In the genomic region with DNA sequence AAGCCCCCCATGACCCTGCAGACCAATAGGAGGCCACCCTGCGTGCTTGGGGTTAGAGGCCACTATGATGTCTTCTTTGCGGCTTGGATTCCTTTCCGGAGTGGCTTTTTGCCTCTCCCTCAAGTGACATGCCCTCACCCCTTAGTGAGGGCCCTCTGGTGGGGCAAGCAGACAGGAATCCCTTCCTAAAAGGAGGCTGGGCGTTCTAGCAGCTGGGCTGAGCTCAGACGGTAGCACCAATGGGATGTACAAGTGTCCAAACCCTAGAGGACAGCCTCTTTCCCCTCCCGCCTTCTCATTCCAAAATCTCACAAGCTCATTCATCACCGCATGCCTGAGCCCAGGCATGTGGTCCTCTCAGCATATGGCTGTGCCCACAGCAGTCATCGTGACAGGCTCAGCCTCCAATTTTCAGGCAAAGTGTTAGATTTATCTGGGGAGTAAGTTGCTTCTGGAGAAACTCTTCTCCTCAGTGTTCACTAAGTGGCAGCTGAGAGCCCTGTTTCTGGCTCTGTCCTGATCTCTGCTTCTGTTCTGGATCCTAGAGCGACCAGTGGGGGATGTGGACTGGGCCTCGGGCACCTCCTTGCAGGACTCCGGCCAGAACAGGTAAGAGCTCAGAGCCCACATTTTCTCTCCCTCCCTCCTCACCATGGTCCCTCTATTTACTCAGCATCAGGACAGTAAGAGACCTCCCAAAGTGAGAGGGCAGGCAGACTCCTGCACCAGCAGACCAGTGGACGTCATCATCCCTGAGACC, we compare ENCODE assay signal across 1 cellular context.
TF ChIP-seq lines count a peak whose summit lies in the region.

No MANE protein-coding gene starts in this region.

TF ChIP-seq in HepG2, 621 proteins besides CTCF, POLR2A, EP300 and RAD21:
- TF ChIP-seq SCMH1 (CRISPR knock-in tag; IDR thresholded peaks at IDR 0.05; ENCODE audit: borderline replicate concordance) = no peak
- TF ChIP-seq ZNF878 (CRISPR knock-in tag; IDR thresholded peaks at IDR 0.05) = no peak
- no peak for TF ChIP-seq ZNF468 (CRISPR knock-in tag; IDR thresholded peaks at IDR 0.05)
- no peak for TF ChIP-seq CBFB (CRISPR knock-in tag; IDR thresholded peaks at IDR 0.05)
- TF ChIP-seq ZNF263 (CRISPR knock-in tag; IDR thresholded peaks at IDR 0.05) = no peak
- no peak for TF ChIP-seq ZNF777 (CRISPR knock-in tag; IDR thresholded peaks at IDR 0.05)
- TF ChIP-seq TSC22D2 (CRISPR knock-in tag; IDR thresholded peaks at IDR 0.05; ENCODE audit: borderline replicate concordance) = no peak
- TF ChIP-seq KDM5A (IDR thresholded peaks at IDR 0.05; ENCODE audit: borderline replicate concordance, low read length) = no peak
- no peak for TF ChIP-seq ZFP62 (CRISPR knock-in tag; IDR thresholded peaks at IDR 0.05)
- TF ChIP-seq SP2 (CRISPR knock-in tag; IDR thresholded peaks at IDR 0.05) = no peak
- TF ChIP-seq ZNF562 (CRISPR knock-in tag; IDR thresholded peaks at IDR 0.05; ENCODE audit: borderline replicate concordance) = no peak
- TF ChIP-seq THYN1 (CRISPR knock-in tag; IDR thresholded peaks at IDR 0.05; ENCODE audit: borderline replicate concordance, low read depth) = no peak
- TF ChIP-seq SP5 (CRISPR knock-in tag; IDR thresholded peaks at IDR 0.05; ENCODE audit: borderline replicate concordance, low read depth) = no peak
- no peak for TF ChIP-seq NFE2L1 (CRISPR knock-in tag; IDR thresholded peaks at IDR 0.05; ENCODE audit: borderline replicate concordance)
- TF ChIP-seq, protein P1, sequence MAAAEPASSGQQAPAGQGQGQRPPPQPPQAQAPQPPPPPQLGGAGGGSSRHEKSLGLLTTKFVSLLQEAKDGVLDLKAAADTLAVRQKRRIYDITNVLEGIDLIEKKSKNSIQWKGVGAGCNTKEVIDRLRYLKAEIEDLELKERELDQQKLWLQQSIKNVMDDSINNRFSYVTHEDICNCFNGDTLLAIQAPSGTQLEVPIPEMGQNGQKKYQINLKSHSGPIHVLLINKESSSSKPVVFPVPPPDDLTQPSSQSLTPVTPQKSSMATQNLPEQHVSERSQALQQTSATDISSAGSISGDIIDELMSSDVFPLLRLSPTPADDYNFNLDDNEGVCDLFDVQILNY (CRISPR knock-in tag; conservative IDR thresholded peaks at IDR 0.05) = no peak
- TF ChIP-seq, protein P2, sequence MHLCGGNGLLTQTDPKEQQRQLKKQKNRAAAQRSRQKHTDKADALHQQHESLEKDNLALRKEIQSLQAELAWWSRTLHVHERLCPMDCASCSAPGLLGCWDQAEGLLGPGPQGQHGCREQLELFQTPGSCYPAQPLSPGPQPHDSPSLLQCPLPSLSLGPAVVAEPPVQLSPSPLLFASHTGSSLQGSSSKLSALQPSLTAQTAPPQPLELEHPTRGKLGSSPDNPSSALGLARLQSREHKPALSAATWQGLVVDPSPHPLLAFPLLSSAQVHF (CRISPR knock-in tag; IDR thresholded peaks at IDR 0.05) = no peak
- TF ChIP-seq SOX13 (IDR thresholded peaks at IDR 0.05) = no peak
- TF ChIP-seq SOX13 (CRISPR knock-in tag; conservative IDR thresholded peaks at IDR 0.05 in 1 of 2, IDR thresholded peaks at IDR 0.05 in 1 of 2) = no peak
- no peak for TF ChIP-seq ZNF296 (CRISPR knock-in tag; conservative IDR thresholded peaks at IDR 0.05)
- TF ChIP-seq NBN (conservative IDR thresholded peaks at IDR 0.05) = no peak
